In the genomic region with DNA sequence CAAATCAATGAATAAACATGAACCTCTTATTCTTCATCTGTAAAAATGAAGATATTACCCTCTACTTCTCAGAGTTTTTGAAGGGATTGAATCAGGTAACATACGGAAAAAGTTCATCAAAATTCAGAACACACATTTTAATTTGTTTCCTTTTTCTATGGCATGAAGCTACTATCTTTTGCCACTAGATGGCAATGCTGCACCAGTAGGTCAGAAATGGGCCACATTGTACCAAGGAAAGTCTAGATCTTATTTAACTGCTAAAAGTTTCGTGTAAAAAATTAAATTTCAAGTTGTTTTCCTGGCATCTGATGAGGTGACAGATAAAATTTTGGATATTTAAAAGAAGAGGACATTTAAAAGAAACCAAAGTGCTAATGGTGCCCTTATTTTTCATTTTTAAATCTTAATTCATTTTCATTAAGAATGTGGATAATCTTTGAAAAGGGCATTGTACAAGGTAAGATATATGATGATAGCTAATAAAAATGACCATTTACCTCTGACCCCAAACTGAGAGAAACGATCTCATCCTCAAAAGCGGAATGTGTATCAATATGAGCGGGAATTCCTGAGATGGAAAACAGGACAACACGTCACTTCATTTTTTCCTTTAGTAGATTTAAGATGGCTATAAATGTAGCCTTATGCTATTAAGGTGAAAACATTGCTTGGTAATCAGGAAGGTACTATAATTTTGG, we compare ENCODE assay signal across 8 cellular contexts. TPM values are rescaled to one million over a fixed set of nuclear protein-coding genes. Genes with fewer than 3 reads are reported as not detected.
DNase-seq lines count a peak whose midpoint lies in the region; ATAC-seq and TF ChIP-seq lines count a peak whose summit lies in the region.

No MANE protein-coding gene starts in this region.

- intact Hi-C loops in colonic mucosa (cut with DNase I), result no loop called here

- no peak overlapping the region for H3K4me3 ChIP-seq in colonic mucosa

- DNase-seq in AG08395 (ENCODE audit: low spot score), result peak; percentile 53
- peak; percentile 63 for DNase-seq in ELR (ENCODE audit: low read depth)
- DNase-seq in SHP77 (lab: John Stamatoyannopoulos, UW), result peak; percentile 8 to 24
- DNase-seq in colonic mucosa, result peak; percentile 23
- peak; percentile 60 for DNase-seq in midbrain (lab: John Stamatoyannopoulos, UW)
- no peak for DNase-seq in GM19240 (ENCODE audit: insufficient read length, low spot score)

- ATAC-seq in HG03342 (IDR thresholded peaks at IDR 0.05; ENCODE audit: unreplicated experiment), result peak; percentile 59
- no peak for ATAC-seq in GM19452 (IDR thresholded peaks at IDR 0.05; ENCODE audit: unreplicated experiment)

- H3K36me3 ChIP-seq in colonic mucosa, result no peaks in the 10 kb centered on the region

- no peaks in the 10 kb centered on the region for H3K27me3 ChIP-seq in colonic mucosa

- H3K9ac ChIP-seq in colonic mucosa (ENCODE audit: low read depth in 2 of 2, low read length in 2 of 2), result no peak overlapping the region

- no peaks in the 10 kb centered on the region for H3K9me3 ChIP-seq in colonic mucosa

- no peak overlapping the region for H3K27ac ChIP-seq in colonic mucosa

- TF ChIP-seq CTCF in colonic mucosa (IDR thresholded peaks at IDR 0.05), result peak; percentile 76

- H3K4me1 ChIP-seq in colonic mucosa, result no peaks in the 10 kb centered on the region

RNA-seq across cellular contexts. Expression of a gene that starts 16.1 kb away (rescaled TPM):
- total RNA-seq in colonic mucosa, result 1 to 10 TPM; 3.7 to 5.0 TPM

RNA-seq across cellular contexts. Expression of a gene that starts 41.5 kb away (rescaled TPM):
- under 1 TPM in 1 of 2 donors, not detected in 1; 0.11 TPM for total RNA-seq in colonic mucosa
